16 cellular contexts compared by ENCODE assay signal in genomic region chr16:75241955-75242354, GRCh38. TPM values are rescaled to one million over a fixed set of nuclear protein-coding genes. Genes with fewer than 3 reads are reported as not detected.
DNase-seq lines count a peak whose midpoint lies in the region; ATAC-seq and TF ChIP-seq lines count a peak whose summit lies in the region.
"Had no signal": no experiment of that assay in that cellular context is flagged by ENCODE, and none has a peak within 500 bp of the region (broad histone marks: within the 10 kb centered on the region; RNA-seq: fewer than 3 reads in every experiment).

No MANE protein-coding gene starts in this region.

- TF ChIP-seq CTCF in SK-N-SH (IDR thresholded peaks at IDR 0.05), result no peak
- no peak for TF ChIP-seq CTCF in coronary artery (IDR thresholded peaks at IDR 0.05)
- no peak for TF ChIP-seq CTCF in osteoblast (IDR thresholded peaks at IDR 0.05; ENCODE audit: extremely low read depth, low read depth, low read length)
- no peak for TF ChIP-seq CTCF in tibial artery (IDR thresholded peaks at IDR 0.05)

- peaks cover 61 to 84% of the 10 kb centered on the region in 2 experiments for H3K4me1 ChIP-seq in SK-N-SH (ENCODE audit: control insufficient read depth in 1 of 2, insufficient read depth in 2 of 2, low read depth in 1 of 2, low read length in 1 of 2)
- peaks cover 60% of the 10 kb centered on the region for H3K4me1 ChIP-seq in osteoblast (ENCODE audit: insufficient read depth, low read length)
- H3K4me1 ChIP-seq in tibial artery, result peaks cover 0 to 100% (median 94%) of the 10 kb centered on the region in 4 donors
- H3K4me1 ChIP-seq: HAP-1 had no signal

- no peak for TF ChIP-seq RAD21 in SK-N-SH (IDR thresholded peaks at IDR 0.05; ENCODE audit: low read length)

- TF ChIP-seq EP300 in SK-N-SH (IDR thresholded peaks at IDR 0.05; ENCODE audit: borderline replicate concordance in 1 of 2, low read depth in 1 of 2, low read length in 1 of 2), result no peak

- ATAC-seq in SK-N-SH treated with all-trans-retinoic acid at 6 μM for 48 hours, result no peak

- H3K9me3 ChIP-seq in SK-N-SH (no peaks in the 10 kb centered on the region), osteoblast (ENCODE audit: low read depth, low read length) (no peaks in the 10 kb centered on the region), tibial artery (no peaks in the 10 kb centered on the region)
- H3K9me3 ChIP-seq: BLaER1 treated with 17β-estradiol and CSF1 and Interleukin-3, amounts not matched to agents 10 nM and 100 nM; HAP-1; Peyer's patch had no signal

- no peak overlapping the region for H3K4me3 ChIP-seq in SK-N-SH (ENCODE audit: low read depth in 2 of 2, low read length in 1 of 2)
- H3K4me3 ChIP-seq in coronary artery, result no peak overlapping the region
- H3K4me3 ChIP-seq in osteoblast (ENCODE audit: insufficient read depth, low read length), result no peak overlapping the region
- no peak overlapping the region for H3K4me3 ChIP-seq in tibial artery
- H3K4me3 ChIP-seq: BLaER1 treated with 17β-estradiol and CSF1 and Interleukin-3, amounts not matched to agents 10 nM and 100 nM; HAP-1; Peyer's patch had no signal

- no peak overlapping the region for H3K4me2 ChIP-seq in SK-N-SH
- H3K4me2 ChIP-seq in osteoblast (ENCODE audit: insufficient read depth, low read length), result no peak overlapping the region
- H3K4me2 ChIP-seq: BLaER1 treated with 17β-estradiol and CSF1 and Interleukin-3, amounts not matched to agents 10 nM and 100 nM had no signal

- CTCF ChIA-PET in SK-N-SH (lab: Yijun Ruan, JAX), result interaction anchor here (0.7 kb wide), 1 partner anchor 8 kb away, joined by 4 read pairs; no protein-coding TSS in a partner anchor

- H2AFZ ChIP-seq in SK-N-SH (ENCODE audit: low read depth) (no peak overlapping the region), osteoblast (ENCODE audit: low read length) (no peak overlapping the region)

- H4K20me1 ChIP-seq in SK-N-SH (ENCODE audit: insufficient read depth) (peaks cover 35% of the 10 kb centered on the region), osteoblast (ENCODE audit: insufficient read depth, low read length) (peaks cover 35% of the 10 kb centered on the region)

- H3K9ac ChIP-seq in SK-N-SH, result no peak overlapping the region; the same call in 1 of the 2 replicates
- H3K9ac ChIP-seq: BLaER1 treated with 17β-estradiol and CSF1 and Interleukin-3, amounts not matched to agents 10 nM and 100 nM had no signal

- POLR2A ChIA-PET in SK-N-SH (lab: Yijun Ruan, JAX), result no interaction called here

- DNase-seq in SK-N-SH (no peak), coronary artery (ENCODE audit: low spot score) (no peak), osteoblast (ENCODE audit: insufficient read length, low spot score, missing footprints) (no peak), tibial artery (no peak), NCI-H2029 treated with DMSO at 0.1 percent for 48 hours (lab: John Stamatoyannopoulos, UW) (no peak), HT-29 (ENCODE audit: low spot score) (no peak), superior temporal gyrus (ENCODE audit: extremely low spot score) (no peak)
- DNase-seq: DMS153, NCI-H1436, NCI-H2081, NCI-H510A treated with DMSO at 0.1 percent for 48 hours, Peyer's patch had no signal

- peaks cover 9 to 40% of the 10 kb centered on the region in 2 experiments for H3K36me3 ChIP-seq in SK-N-SH (replicated peaks in 1 of 2; ENCODE audit: control insufficient read depth in 1 of 2, insufficient read depth in 2 of 2, low read length in 1 of 2)
- peaks cover 54% of the 10 kb centered on the region for H3K36me3 ChIP-seq in osteoblast (ENCODE audit: insufficient read depth, low read length)
- peaks cover 15 to 32% (median 16%) of the 10 kb centered on the region in 3 donors for H3K36me3 ChIP-seq in tibial artery
- H3K36me3 ChIP-seq: BLaER1 treated with 17β-estradiol and CSF1 and Interleukin-3, amounts not matched to agents 10 nM and 100 nM had no signal

- H3K27me3 ChIP-seq in SK-N-SH (ENCODE audit: insufficient read depth) (no peaks in the 10 kb centered on the region), osteoblast (ENCODE audit: insufficient read depth, low read length) (no peaks in the 10 kb centered on the region), tibial artery (no peaks in the 10 kb centered on the region)
- H3K27me3 ChIP-seq: Peyer's patch had no signal

- H3K27ac ChIP-seq in SK-N-SH (ENCODE audit: low read depth in 2 of 2, low read length in 1 of 2), result peak overlapping the region; percentile 34 to 43; a peak in 3 of 4 replicates
- H3K27ac ChIP-seq in coronary artery, result peak overlapping the region; percentile 94 to 98
- peak overlapping the region; percentile 48 for H3K27ac ChIP-seq in osteoblast (ENCODE audit: low read depth, low read length)
- H3K27ac ChIP-seq in tibial artery, result peak overlapping the region; percentile 93 to 99
- H3K27ac ChIP-seq: 22Rv1; BLaER1 treated with 17β-estradiol and CSF1 and Interleukin-3, amounts not matched to agents 10 nM and 100 nM; Peyer's patch had no signal

- H3F3A ChIP-seq in SK-N-SH (replicated peaks; ENCODE audit: insufficient read depth), result peaks cover 38% of the 10 kb centered on the region

- intact Hi-C loops in tibial artery (cut with DNase I; ENCODE audit: low total_unique reads), result no loop called here

- H3K9me2 ChIP-seq in SK-N-SH, result no peaks in the 10 kb centered on the region

- H3K79me2 ChIP-seq in SK-N-SH (ENCODE audit: insufficient read depth), result peaks cover 98% of the 10 kb centered on the region
- H3K79me2 ChIP-seq in osteoblast (ENCODE audit: insufficient read depth, low read length), result peaks cover 96% of the 10 kb centered on the region

- 100% methylated on average over 3 of the region's 13 CpGs for WGBS in SK-N-SH (ENCODE audit: low lambda C conversion rate)

TF ChIP-seq in SK-N-SH, 30 proteins besides CTCF, POLR2A, EP300 and RAD21 (continues in another document):
- TF ChIP-seq JUND (IDR thresholded peaks at IDR 0.05) (no peak), TEAD4 (IDR thresholded peaks at IDR 0.05; ENCODE audit: borderline replicate concordance, insufficient read depth) (no peak), FOXM1 (IDR thresholded peaks at IDR 0.05; ENCODE audit: low read depth) (no peak), GABPA (IDR thresholded peaks at IDR 0.05; ENCODE audit: low read depth) (no peak), MEF2A (IDR thresholded peaks at IDR 0.05; ENCODE audit: borderline replicate concordance, low read depth) (no peak)

TF ChIP-seq in SK-N-SH treated with all-trans-retinoic acid at 6 μM for 48 hours, 23 proteins besides CTCF, POLR2A, EP300 and RAD21 (continues in another document):
- no peak for TF ChIP-seq TOX (CRISPR knock-in tag; IDR thresholded peaks at IDR 0.05; ENCODE audit: borderline replicate concordance)
- TF ChIP-seq CREB5 (CRISPR knock-in tag; IDR thresholded peaks at IDR 0.05; ENCODE audit: low read depth), result no peak
- no peak for TF ChIP-seq PATZ1 (CRISPR knock-in tag; IDR thresholded peaks at IDR 0.05; ENCODE audit: borderline replicate concordance)
- no peak for TF ChIP-seq TCF4 (CRISPR knock-in tag; IDR thresholded peaks at IDR 0.05; ENCODE audit: borderline replicate concordance)
- TF ChIP-seq ZNF8 (CRISPR knock-in tag; IDR thresholded peaks at IDR 0.05), result no peak

RNA-seq across cellular contexts. Expression of gene BCAR1, which starts 9.5 kb away (rescaled TPM):
- 29.2 and 45.1 TPM in 2 replicates for polyA plus RNA-seq in SK-N-SH (2012; rRNA removed)
- polyA plus RNA-seq in SK-N-SH (2012; cell fraction: cytosol; rRNA removed), result 18.4 and 30.6 TPM in 2 replicates
- 120 and 189 TPM in 2 replicates for polyA plus RNA-seq in SK-N-SH (2012; cell fraction: nucleus; rRNA removed)
- 66.9 and 75.3 TPM in 2 replicates for total RNA-seq in osteoblast
- 230 and 270 TPM in 2 replicates for total RNA-seq in HT-29 (2014; rRNA removed; shearing (Covaris generic))

RNA-seq across cellular contexts. Expression of gene CTRB1, which starts 23.2 kb away (rescaled TPM):
- not detected in 2 replicates for polyA plus RNA-seq in SK-N-SH (2012; rRNA removed)
- polyA plus RNA-seq in SK-N-SH (2012; cell fraction: cytosol; rRNA removed), result not detected in 2 replicates
- polyA plus RNA-seq in SK-N-SH (2012; cell fraction: nucleus; rRNA removed), result not detected in 2 replicates
- total RNA-seq in osteoblast, result not detected in 2 replicates
- total RNA-seq in HT-29 (2014; rRNA removed; shearing (Covaris generic)), result not detected in 2 replicates
- total RNA-seq: Peyer's patch had no signal

RNA-seq across cellular contexts. Expression of gene CTRB2, which starts 35.0 kb away (rescaled TPM):
- not detected in 2 replicates for polyA plus RNA-seq in SK-N-SH (2012; rRNA removed)
- polyA plus RNA-seq in SK-N-SH (2012; cell fraction: cytosol; rRNA removed), result not detected in 2 replicates
- 0.04 TPM in 1 of 2 replicates, not detected in the other for polyA plus RNA-seq in SK-N-SH (2012; cell fraction: nucleus; rRNA removed)
- not detected in 2 replicates for total RNA-seq in osteoblast
- not detected in 2 replicates for total RNA-seq in HT-29 (2014; rRNA removed; shearing (Covaris generic))
- total RNA-seq: Peyer's patch had no signal

Comparison
In these comparisons a context has a peak if more than half of its experiments do, and no peak if none do; other contexts are left out.
1. H3K27ac ChIP-seq: peak in every context shown above with its lines; median percentile 96 in coronary artery; 96 in tibial artery; 48 in osteoblast; 38 in SK-N-SH.